In the genomic region with DNA sequence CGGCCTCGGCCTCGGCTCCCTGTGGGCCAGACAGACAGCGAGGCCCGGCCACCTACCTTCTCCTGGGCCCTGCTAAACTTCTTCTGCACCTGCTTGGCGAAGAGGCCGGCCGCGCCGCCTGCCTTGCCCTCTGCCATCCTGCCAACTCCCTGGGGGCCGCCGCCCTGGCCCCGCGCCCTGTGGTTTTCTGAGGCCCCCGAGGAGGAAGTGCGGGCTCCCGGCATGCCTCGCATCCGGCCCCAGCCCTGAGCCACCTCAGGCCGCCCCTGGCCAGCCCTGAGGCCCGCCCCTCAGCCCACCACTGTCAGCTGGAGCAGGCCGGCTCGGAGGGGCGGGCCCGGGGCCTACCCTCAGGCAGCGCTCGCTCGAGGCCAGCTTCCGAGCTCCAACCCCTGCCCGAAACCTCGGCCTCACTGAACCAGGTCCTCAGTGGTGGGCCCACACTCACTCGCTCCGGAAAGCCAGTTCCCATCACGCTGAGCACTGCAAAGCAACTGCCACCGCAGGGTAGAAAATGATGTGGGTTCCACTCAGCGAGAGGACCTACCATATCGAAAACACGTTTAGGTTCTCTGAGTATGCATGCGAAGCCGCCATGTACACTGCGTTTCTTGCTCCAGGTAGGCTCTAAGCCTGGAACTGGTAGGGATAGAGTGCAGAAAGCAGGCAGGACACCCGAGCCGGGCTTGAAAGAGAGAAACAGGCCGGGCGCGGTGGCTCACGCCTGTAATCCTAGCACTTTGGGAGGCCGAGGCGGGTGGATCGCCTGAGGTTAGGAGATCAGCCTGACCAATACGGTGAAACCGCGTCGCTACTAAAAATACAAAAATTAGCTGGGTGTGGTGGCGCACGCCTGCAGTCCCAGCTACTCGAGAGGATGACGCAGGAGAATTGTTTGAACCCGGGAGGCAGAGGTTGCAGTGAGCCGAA, we compare ENCODE assay signal across 8 cellular contexts. TPM values are rescaled to one million over a fixed set of nuclear protein-coding genes. Genes with fewer than 3 reads are reported as not detected.
DNase-seq lines count a peak whose midpoint lies in the region; ATAC-seq and TF ChIP-seq lines count a peak whose summit lies in the region.

Gene BIN2 (minus strand): TSS at position 209 of the 930 bp plus-strand sequence. CDS start 72 bp downstream, at position 137.

- peaks cover 95% of the 10 kb centered on the region for H3K4me1 Mint-ChIP-seq in activated B cell treated with CpG ODN at 0.5 μM for 24 hours

- POLR2A ChIA-PET in activated B cell treated with CpG ODN at 0.5 μM for 24 hours (lab: Charles Lee): interaction anchor here (0.5 to 4.7 kb wide), 9 partner anchors 17 to 376 kb away, joined by 3 to 21 read pairs (median 6); partner anchors contain the start of genes DAZAP2, GALNT6, POU6F1 and SMAGP

- H3K27ac Mint-ChIP-seq in activated B cell treated with CpG ODN at 0.5 μM for 24 hours: peak within 1 kb of the TSS; percentile 95

- TF ChIP-seq CTCF in activated B cell treated with CpG ODN at 0.5 μM for 24 hours (IDR thresholded peaks at IDR 0.05) (no peak), coronary artery (IDR thresholded peaks at IDR 0.05) (no peak)

- no peaks in the 10 kb centered on the region for H3K9me3 Mint-ChIP-seq in activated B cell treated with CpG ODN at 0.5 μM for 24 hours

- intact Hi-C loops in activated B cell treated with CpG ODN at 0.5 μM for 24 hours (cut with micrococcal nuclease): loop anchor here (1.0 to 10.0 kb wide), 6 partner anchors 17 to 809 kb away; partner anchors contain the start of genes CSRNP2 and DAZAP2

- H3K27me3 Mint-ChIP-seq in activated B cell treated with CpG ODN at 0.5 μM for 24 hours: no peaks in the 10 kb centered on the region

- H3K4me3 ChIP-seq in coronary artery: peak within 1 kb of the TSS; percentile 59

- H3K36me3 Mint-ChIP-seq in activated B cell treated with CpG ODN at 0.5 μM for 24 hours (ENCODE audit: low read depth): peaks cover 7% of the 10 kb centered on the region

- H3K4me3 Mint-ChIP-seq in activated B cell treated with CpG ODN at 0.5 μM for 24 hours: peak within 1 kb of the TSS; percentile 84

- DNase-seq in activated B cell treated with CpG ODN at 0.5 μM for 24 hours (peak; percentile 91), coronary artery (ENCODE audit: low spot score) (no peak), LoVo (ENCODE audit: low spot score) (no peak), DMS153 treated with DMSO at 0.1 percent for 48 hours (lab: John Stamatoyannopoulos, UW; ENCODE audit: unreplicated experiment) (no peak)
- DNase-seq in stimulated activated CD4-positive, alpha-beta T cell treated with anti-CD3 and anti-CD28 coated beads, Interleukin-12 subunit alpha, Interleukin-12 subunit beta, amount 100 ng/mL, for 48 hours (ENCODE audit: low read depth in 2 of 3, low spot score in 1 of 3): peak; percentile 33 to 55 (median 41)

- H3K27ac ChIP-seq in coronary artery: peak within 1 kb of the TSS in 1 of 2 donors; percentile 70

- peak; percentile 41 for ATAC-seq in GM18519 (IDR thresholded peaks at IDR 0.05; ENCODE audit: low FRiP score, unreplicated experiment)
- peak; percentile 53 for ATAC-seq in HG03097 (IDR thresholded peaks at IDR 0.05; ENCODE audit: low FRiP score, unreplicated experiment)
- ATAC-seq in activated B cell treated with CpG ODN at 0.5 μM for 24 hours (ENCODE audit: low read depth): peak; percentile 86
- ATAC-seq in GM21381 (IDR thresholded peaks at IDR 0.05; ENCODE audit: unreplicated experiment): no peak

- CTCF ChIA-PET in activated B cell treated with CpG ODN at 0.5 μM for 24 hours (lab: Charles Lee): interaction anchor here (8.2 kb wide), 1 partner anchor 17 kb away, joined by 42 read pairs; no protein-coding TSS in a partner anchor

RNA-seq across cellular contexts. Expression of gene BIN2, which starts in this region (rescaled TPM):
- 22.2 and 25.6 TPM in 2 replicates for total RNA-seq in activated B cell treated with CpG ODN at 0.5 μM for 24 hours

Comparison
In these comparisons a context has a peak if more than half of its experiments do, and no peak if none do; other contexts are left out.
1. DNase-seq: peak in activated B cell treated with CpG ODN at 0.5 μM for 24 hours (single experiment) and stimulated activated CD4-positive, alpha-beta T cell treated with anti-CD3 and anti-CD28 coated beads, Interleukin-12 subunit alpha, Interleukin-12 subunit beta, amount 100 ng/mL, for 48 hours (3 of 3); none in coronary artery (single experiment), LoVo (single experiment) and DMS153 treated with DMSO at 0.1 percent for 48 hours (single experiment).